ENCODE assay signal across 1 cellular context in the genomic region with DNA sequence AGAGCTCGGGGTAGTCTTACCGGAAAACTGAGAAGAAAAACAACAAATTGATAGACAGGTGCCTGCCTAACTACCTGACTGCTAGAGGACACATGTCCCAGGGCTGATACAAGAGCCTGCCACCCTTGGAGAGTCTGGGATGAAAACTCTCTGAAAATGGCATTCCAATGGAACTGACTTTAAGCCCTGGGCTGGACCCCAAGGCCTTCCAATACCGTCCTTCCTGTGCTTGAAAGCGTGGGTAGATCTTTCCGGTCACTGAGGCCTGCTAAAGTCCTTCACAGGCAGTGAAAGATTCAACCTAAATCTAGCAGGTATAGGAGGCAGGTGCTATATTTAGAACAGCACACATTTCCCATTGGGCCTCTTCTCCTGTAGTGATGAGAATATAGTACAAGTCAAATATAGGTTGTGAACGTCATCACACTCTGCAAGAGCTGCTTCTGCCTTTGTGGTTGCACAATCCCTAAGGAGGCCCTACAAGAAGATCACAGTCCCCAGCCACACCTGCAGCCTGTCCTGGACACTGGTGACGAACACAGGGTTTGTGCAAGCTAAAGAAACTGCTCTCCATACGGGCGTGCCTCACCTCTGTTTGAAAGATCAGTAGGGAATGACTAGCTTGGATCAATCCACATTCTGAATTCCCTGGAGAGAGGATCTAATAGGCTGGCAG.
TF ChIP-seq lines count a peak whose summit lies in the region.

No MANE protein-coding gene starts in this region.

TF ChIP-seq in H1, 55 proteins besides CTCF, POLR2A, EP300 and RAD21:
- TF ChIP-seq SIX5 (IDR thresholded peaks at IDR 0.05; ENCODE audit: low read depth, low read length) (no peak), TCF12 (IDR thresholded peaks at IDR 0.05; ENCODE audit: low read depth, low read length) (no peak), NRF1 (IDR thresholded peaks at IDR 0.05; ENCODE audit: low read depth, low read length) (no peak), YY1 (IDR thresholded peaks at IDR 0.05; ENCODE audit: low read depth, low read length) (no peak), JUND (IDR thresholded peaks at IDR 0.05; ENCODE audit: low read length) (no peak), HDAC6 (IDR thresholded peaks at IDR 0.05; ENCODE audit: low read depth, low read length) (no peak), EZH2 (IDR thresholded peaks at IDR 0.05; ENCODE audit: low read depth, low read length, severe bottlenecking) (no peak), CEBPB (IDR thresholded peaks at IDR 0.05; ENCODE audit: low read depth, low read length) (no peak)
- TF ChIP-seq, protein P1, sequence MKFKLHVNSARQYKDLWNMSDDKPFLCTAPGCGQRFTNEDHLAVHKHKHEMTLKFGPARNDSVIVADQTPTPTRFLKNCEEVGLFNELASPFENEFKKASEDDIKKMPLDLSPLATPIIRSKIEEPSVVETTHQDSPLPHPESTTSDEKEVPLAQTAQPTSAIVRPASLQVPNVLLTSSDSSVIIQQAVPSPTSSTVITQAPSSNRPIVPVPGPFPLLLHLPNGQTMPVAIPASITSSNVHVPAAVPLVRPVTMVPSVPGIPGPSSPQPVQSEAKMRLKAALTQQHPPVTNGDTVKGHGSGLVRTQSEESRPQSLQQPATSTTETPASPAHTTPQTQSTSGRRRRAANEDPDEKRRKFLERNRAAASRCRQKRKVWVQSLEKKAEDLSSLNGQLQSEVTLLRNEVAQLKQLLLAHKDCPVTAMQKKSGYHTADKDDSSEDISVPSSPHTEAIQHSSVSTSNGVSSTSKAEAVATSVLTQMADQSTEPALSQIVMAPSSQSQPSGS (IDR thresholded peaks at IDR 0.05; ENCODE audit: low read length) = no peak
